7 cellular contexts compared by ENCODE assay signal in genomic region chr18:34866739-34867138, GRCh38.
A peak's percentile ranks its signal among the peaks of the same experiment; 100 is the strongest.
DNase-seq lines count a peak whose midpoint lies in the region; ATAC-seq and TF ChIP-seq lines count a peak whose summit lies in the region.

No MANE protein-coding gene starts in this region.

- H3K4me1 Mint-ChIP-seq in neural crest cell, result peaks cover 19% of the 10 kb centered on the region

- H3K4me3 ChIP-seq in KMS-11 (IDR thresholded peaks at IDR 0.05; ENCODE audit: insufficient read depth, low read depth, low read length), result no peak overlapping the region
- no peak overlapping the region for H3K4me3 ChIP-seq in body of pancreas

- H3K36me3 Mint-ChIP-seq in neural crest cell (ENCODE audit: low read depth), result no peaks in the 10 kb centered on the region

- no peak for ATAC-seq in body of pancreas

- no peaks in the 10 kb centered on the region for H3K79me2 ChIP-seq in KMS-11 (ENCODE audit: insufficient read depth, low read depth)

- no peaks in the 10 kb centered on the region for H3K27me3 Mint-ChIP-seq in neural crest cell (ENCODE audit: low read depth)

- H3K9me3 ChIP-seq in body of pancreas, result no peaks in the 10 kb centered on the region

- no peak overlapping the region for H3K9ac ChIP-seq in KMS-11

- intact Hi-C loops in body of pancreas (cut with DNase I), result no loop called here

- H2AFZ ChIP-seq in KMS-11 (ENCODE audit: low read depth), result no peak overlapping the region

- H3K9me3 Mint-ChIP-seq in neural crest cell, result no peaks in the 10 kb centered on the region

- H3K27ac Mint-ChIP-seq in neural crest cell (ENCODE audit: unreplicated experiment), result no peak overlapping the region

- WGBS in body of pancreas, 2 donors, result 71 to 77% methylated on average over 4 of the region's 4 CpGs

- H3K4me1 ChIP-seq in KMS-11 (ENCODE audit: low read depth, poor library complexity, severe bottlenecking), result peaks cover 10% of the 10 kb centered on the region
- no peaks in the 10 kb centered on the region for H3K4me1 ChIP-seq in body of pancreas

- no peaks in the 10 kb centered on the region for H3K36me3 ChIP-seq in KMS-11 (ENCODE audit: insufficient read depth)
- H3K36me3 ChIP-seq in body of pancreas (replicated peaks in 1 of 2; ENCODE audit: insufficient read depth in 1 of 2, low read depth in 2 of 2), result no peaks in the 10 kb centered on the region

- peak; percentile 33; the same call in 1 of the 2 replicates for TF ChIP-seq CTCF in KMS-11 (conservative IDR thresholded peaks at IDR 0.05; ENCODE audit: low read depth, low read length)
- TF ChIP-seq CTCF in neural crest cell (conservative IDR thresholded peaks at IDR 0.05), result peak; percentile 70
- peak in 2 of 7 experiments; percentile 15 to 17 for TF ChIP-seq CTCF in body of pancreas (IDR thresholded peaks at IDR 0.05)

- no peaks in the 10 kb centered on the region for H3K27me3 ChIP-seq in KMS-11 (ENCODE audit: insufficient read depth, low read depth)
- H3K27me3 ChIP-seq in body of pancreas, result no peaks in the 10 kb centered on the region

- H3K4me3 Mint-ChIP-seq in neural crest cell, result no peak overlapping the region

- no peaks in the 10 kb centered on the region for H4K20me1 ChIP-seq in KMS-11 (ENCODE audit: insufficient read depth)

- no peak overlapping the region for H3K27ac ChIP-seq in KMS-11
- no peak overlapping the region for H3K27ac ChIP-seq in body of pancreas

- no peak for TF ChIP-seq POLR2A in body of pancreas (IDR thresholded peaks at IDR 0.05)

- peak; percentile 10 for DNase-seq in ELF-1 (ENCODE audit: low read depth, low spot score)
- peak; percentile 6 for DNase-seq in cerebellar cortex (ENCODE audit: low spot score)
- DNase-seq in neural crest cell (ENCODE audit: low read depth, low spot score), result no peak
- DNase-seq in NCI-H345 (lab: John Stamatoyannopoulos, UW), result no peak
- no peak for DNase-seq in body of pancreas
- no peak for DNase-seq in NCI-H748 (lab: John Stamatoyannopoulos, UW; ENCODE audit: unreplicated experiment)

- H3K4me2 ChIP-seq in KMS-11, result no peak overlapping the region

Comparison
In these comparisons a context has a peak if more than half of its experiments do, and no peak if none do; other contexts are left out.
1. DNase-seq: peak in ELF-1 (single experiment) and cerebellar cortex (single experiment); none in neural crest cell (single experiment), NCI-H345 (single experiment), body of pancreas (0 of 4) and NCI-H748 (single experiment).